ENCODE assay signal across 9 cellular contexts in genomic region chr10:5210261-5210660, GRCh38. TPM values are rescaled to one million over a fixed set of nuclear protein-coding genes. Genes with fewer than 3 reads are reported as not detected.
DNase-seq lines count a peak whose midpoint lies in the region; TF ChIP-seq lines count a peak whose summit lies in the region.
"Not testable (repeated sequence)": the region's sequence is repeated elsewhere in the genome, so short reads cannot be mapped to it uniquely, and the experiment has no call there.
"Had no signal": no experiment of that assay in that cellular context is flagged by ENCODE, and none has a peak within 500 bp of the region (broad histone marks: within the 10 kb centered on the region; RNA-seq: fewer than 3 reads in every experiment).

No MANE protein-coding gene starts in this region.

- H3K36me3 ChIP-seq in left ventricle myocardium inferior: not testable (repeated sequence)

- not testable (repeated sequence) for H3K4me1 ChIP-seq in left ventricle myocardium inferior

- H3K9me3 Mint-ChIP-seq in HFFc6: not testable (repeated sequence)

- not testable (repeated sequence) for H3K4me1 Mint-ChIP-seq in HFFc6 (ENCODE audit: low read depth)

- H3K9me3 ChIP-seq in left ventricle myocardium inferior (replicated peaks): not testable (repeated sequence)

- DNase-seq in AG10803 (ENCODE audit: low read depth); GM12864 (ENCODE audit: low read depth); HFFc6; left ventricle myocardium inferior: not testable (repeated sequence)
- peak; percentile 12 for DNase-seq in OCI-M1 (lab: John Stamatoyannopoulos, UW)
- peak; percentile 13 for DNase-seq in activated CD4-positive, alpha-beta T cell treated with anti-CD3 and anti-CD28 coated beads for 48 hours
- DNase-seq in dermis blood vessel endothelial cell: peak; percentile 24
- peak; percentile 24 for DNase-seq in stimulated activated CD8-positive, alpha-beta memory T cell treated with anti-CD3 and anti-CD28 coated beads, Interleukin-4, amount 100 ng/mL, for 48 hours

- H3K4me3 ChIP-seq in AG10803 (ENCODE audit: low read length); GM12864 (ENCODE audit: low read depth, low read length); left ventricle myocardium inferior: not testable (repeated sequence)

- not testable (repeated sequence) for H3K27ac Mint-ChIP-seq in HFFc6

- TF ChIP-seq CTCF in AG10803 (conservative IDR thresholded peaks at IDR 0.05; ENCODE audit: low read length) (peak; percentile 25), GM12864 (IDR thresholded peaks at IDR 0.05; ENCODE audit: low read depth, low read length, missing control alignments) (peak; percentile 17), HFFc6 (IDR thresholded peaks at IDR 0.05) (peak; percentile 48), left ventricle myocardium inferior (IDR thresholded peaks at IDR 0.05; ENCODE audit: borderline replicate concordance) (peak; percentile 14)

- not testable (repeated sequence) for H3K27ac ChIP-seq in left ventricle myocardium inferior (replicated peaks)

- H3K27me3 ChIP-seq in left ventricle myocardium inferior (ENCODE audit: low read depth): not testable (repeated sequence)

- intact Hi-C loops in left ventricle myocardium inferior (cut with micrococcal nuclease): not testable (repeated sequence)

- H3K27me3 Mint-ChIP-seq in HFFc6 (ENCODE audit: insufficient read depth): not testable (repeated sequence)

- not testable (repeated sequence) for H3K36me3 Mint-ChIP-seq in HFFc6 (ENCODE audit: low read depth)

- not testable (repeated sequence) for H3K4me3 Mint-ChIP-seq in HFFc6

RNA-seq across cellular contexts. Expression of gene AKR1C4, which starts 13.6 kb away (rescaled TPM):
- total RNA-seq in HFFc6 (2021; fragmentation: NEBNext Ultra II Directional; extraction: Animal tissue kit (Norgen Biotek cat#: 25700)): not detected
- not detected in 2 replicates for total RNA-seq in dermis blood vessel endothelial cell
- not detected for total RNA-seq in left ventricle myocardium inferior
- total RNA-seq: CD8-positive, alpha-beta memory T cell had no signal

RNA-seq across cellular contexts. Expression of gene AKR1C8, which starts 25.3 kb away (rescaled TPM):
- not detected for total RNA-seq in HFFc6 (2021; fragmentation: NEBNext Ultra II Directional; extraction: Animal tissue kit (Norgen Biotek cat#: 25700))
- total RNA-seq in dermis blood vessel endothelial cell (1.5 TPM in 1 of 2 replicates, not detected in the other), left ventricle myocardium inferior (0.22 TPM)
